ENCODE assay signal across 1 cellular context in genomic region chr17:965311-965989, GRCh38.
A peak's percentile ranks its signal among the peaks of the same experiment; 100 is the strongest.
TF ChIP-seq lines count a peak whose summit lies in the region.

No MANE protein-coding gene starts in this region.

TF ChIP-seq in HEK293, 187 proteins besides CTCF, POLR2A, EP300 and RAD21 (continued from another document):
- TF ChIP-seq ZNF600 (tag by site-specific recombination; IDR thresholded peaks at IDR 0.05) (peak; percentile 80), SP7 (tag by site-specific recombination; IDR thresholded peaks at IDR 0.05) (peak; percentile 67), HIC1 (tag by site-specific recombination; IDR thresholded peaks at IDR 0.05) (peak; percentile 56; the same call in 1 of the 2 replicates), ZFP69B (tag by site-specific recombination; IDR thresholded peaks at IDR 0.05) (no peak; the same call in 1 of the 2 replicates), PRDM10 (tag by site-specific recombination; IDR thresholded peaks at IDR 0.05) (peak; percentile 11; the same call in 1 of the 2 replicates)
